In genomic region chr5:149732500-149733128, GRCh38 we compare ENCODE assay signal across 8 cellular contexts. TPM values are rescaled to one million over a fixed set of nuclear protein-coding genes. Genes with fewer than 3 reads are reported as not detected.
DNase-seq lines count a peak whose midpoint lies in the region; ATAC-seq and TF ChIP-seq lines count a peak whose summit lies in the region.

No MANE protein-coding gene starts in this region.

- H3K27me3 ChIP-seq in lower lobe of right lung (ENCODE audit: low read depth) (no peaks in the 10 kb centered on the region), upper lobe of right lung (no peaks in the 10 kb centered on the region)

- DNase-seq in activated T-cell treated with anti-CD3 and anti-CD28 coated beads, Interleukin-2, amount 50 U/mL, for 72 hours: no peak
- no peak for DNase-seq in activated T-cell treated with anti-CD3 and anti-CD28 coated beads, Interleukin-2, amount 50 U/mL, for 48 hours
- DNase-seq in cardiac fibroblast (ENCODE audit: low read depth in 2 of 2) (peak; percentile 38 to 39), lower lobe of right lung (no peak), upper lobe of right lung (peak; percentile 63), dermis blood vessel endothelial cell (no peak), H4 (ENCODE audit: low spot score) (no peak)

- TF ChIP-seq CTCF in cardiac fibroblast (IDR thresholded peaks at IDR 0.05; ENCODE audit: low read depth, low read length) (no peak), lower lobe of right lung (IDR thresholded peaks at IDR 0.05) (no peak), upper lobe of right lung (IDR thresholded peaks at IDR 0.05) (no peak)

- peak overlapping the region; percentile 76 for H3K27ac ChIP-seq in lower lobe of right lung
- H3K27ac ChIP-seq in upper lobe of right lung: peak overlapping the region; percentile 65

- H3K9me3 ChIP-seq in lower lobe of right lung: no peaks in the 10 kb centered on the region
- H3K9me3 ChIP-seq in upper lobe of right lung: no peaks in the 10 kb centered on the region

- peak overlapping the region; percentile 77 to 91 for H3K4me3 Mint-ChIP-seq in activated T-cell treated with anti-CD3 and anti-CD28 coated beads, Interleukin-2, amount 50 U/mL, for 72 hours

- peak overlapping the region; percentile 63 to 92 for H3K4me3 ChIP-seq in cardiac fibroblast (replicated peaks in 1 of 2; ENCODE audit: low read depth in 2 of 2, low read length in 2 of 2)
- H3K4me3 ChIP-seq in lower lobe of right lung: peak overlapping the region; percentile 91
- peak overlapping the region; percentile 88 for H3K4me3 ChIP-seq in upper lobe of right lung

- peaks cover 20% of the 10 kb centered on the region for H3K4me1 Mint-ChIP-seq in activated T-cell treated with anti-CD3 and anti-CD28 coated beads, Interleukin-2, amount 50 U/mL, for 72 hours (ENCODE audit: low read depth)

- no peak overlapping the region for H3K27ac Mint-ChIP-seq in activated T-cell treated with anti-CD3 and anti-CD28 coated beads, Interleukin-2, amount 50 U/mL, for 72 hours

- intact Hi-C loops in lower lobe of right lung (cut with DNase I) (no loop called here), upper lobe of right lung (cut with DNase I) (no loop called here)

- ATAC-seq in activated T-cell treated with anti-CD3 and anti-CD28 coated beads, Interleukin-2, amount 50 U/mL, for 72 hours (replicated peaks in 1 of 2): no peak
- ATAC-seq in lower lobe of right lung (peak; percentile 25 to 31), upper lobe of right lung (peak; percentile 20), GM18907 (IDR thresholded peaks at IDR 0.05; ENCODE audit: unreplicated experiment) (no peak)

- no peaks in the 10 kb centered on the region for H3K36me3 ChIP-seq in lower lobe of right lung
- H3K36me3 ChIP-seq in upper lobe of right lung: no peaks in the 10 kb centered on the region

- H3K4me1 ChIP-seq in lower lobe of right lung (peaks cover 31% of the 10 kb centered on the region), upper lobe of right lung (peaks cover 3% of the 10 kb centered on the region)

- no peaks in the 10 kb centered on the region for H3K9me3 Mint-ChIP-seq in activated T-cell treated with anti-CD3 and anti-CD28 coated beads, Interleukin-2, amount 50 U/mL, for 72 hours

- H3K36me3 Mint-ChIP-seq in activated T-cell treated with anti-CD3 and anti-CD28 coated beads, Interleukin-2, amount 50 U/mL, for 72 hours (ENCODE audit: insufficient read depth in 2 of 2): peaks cover 0 to 3% of the 10 kb centered on the region in 2 donors

- no peaks in the 10 kb centered on the region for H3K27me3 Mint-ChIP-seq in activated T-cell treated with anti-CD3 and anti-CD28 coated beads, Interleukin-2, amount 50 U/mL, for 72 hours (ENCODE audit: low read depth)

RNA-seq across cellular contexts. Expression of gene PPARGC1B, which starts 2.5 kb away (rescaled TPM):
- 1 to 10 TPM; 3.1 to 5.2 TPM for total RNA-seq in activated T-cell treated with anti-CD3 and anti-CD28 coated beads, Interleukin-2, amount 50 U/mL, for 72 hours
- total RNA-seq in lower lobe of right lung: 12.5 TPM
- 9.8 TPM for total RNA-seq in upper lobe of right lung
- 1.0 and 2.2 TPM in 2 replicates for total RNA-seq in dermis blood vessel endothelial cell
- 0.62 and 0.77 TPM in 2 replicates for total RNA-seq in H4 (2014; rRNA removed; shearing (Covaris generic))

Comparison
In these comparisons a context has a peak if more than half of its experiments do, and no peak if none do; other contexts are left out.
1. ATAC-seq: peak in lower lobe of right lung (2 of 2) and upper lobe of right lung (single experiment); none in activated T-cell treated with anti-CD3 and anti-CD28 coated beads, Interleukin-2, amount 50 U/mL, for 72 hours (0 of 2) and GM18907 (single experiment).
2. DNase-seq: peak in cardiac fibroblast (2 of 2) and upper lobe of right lung (single experiment); none in activated T-cell treated with anti-CD3 and anti-CD28 coated beads, Interleukin-2, amount 50 U/mL, for 72 hours (0 of 2), activated T-cell treated with anti-CD3 and anti-CD28 coated beads, Interleukin-2, amount 50 U/mL, for 48 hours (0 of 2), lower lobe of right lung (single experiment), dermis blood vessel endothelial cell (single experiment) and H4 (single experiment).
3. Peak in every context shown above with its lines, with median percentiles within 50 percentile points of each other: H3K4me3 ChIP-seq.